In genomic region chr2:45399040-45399784, GRCh38 we compare ENCODE assay signal across 19 cellular contexts.
DNase-seq lines count a peak whose midpoint lies in the region; ATAC-seq, FAIRE-seq and TF ChIP-seq lines count a peak whose summit lies in the region.
"Had no signal": no experiment of that assay in that cellular context is flagged by ENCODE, and none has a peak within 500 bp of the region (broad histone marks: within the 10 kb centered on the region; RNA-seq: fewer than 3 reads in every experiment).

No MANE protein-coding gene starts in this region.

- DNase-seq in A549 (ENCODE audit: low read depth in 1 of 2, low spot score in 1 of 2) (no peak), IMR-90 (no peak), urothelium cell line (ENCODE audit: low spot score) (no peak)
- DNase-seq: 8988T; C1 segment of cervical spinal cord; Calu3; CD4-positive, alpha-beta memory T cell; COR-L47; DMS53; DMS79 treated with DMSO at 0.1 percent for 48 hours; GF-D8; GM23248; H9; HFFc6 had no signal

- H3K4me2 ChIP-seq in A549 (no peak overlapping the region), IMR-90 (ENCODE audit: low read depth, low read length) (no peak overlapping the region)

- no peak overlapping the region for H2AK9ac ChIP-seq in IMR-90 (replicated peaks; ENCODE audit: low read depth, low read length, poor library complexity)

- H3K56ac ChIP-seq in IMR-90 (ENCODE audit: extremely low read depth, insufficient read depth, low read length) = no peak overlapping the region

- no TSS peak for BruUV-seq in IMR-90 (replicated peaks; lab: Mats Ljungman, UMichigan)

- TF ChIP-seq POLR2A in A549 (IDR thresholded peaks at IDR 0.05; ENCODE audit: low read length) (no peak), IMR-90 (IDR thresholded peaks at IDR 0.05; ENCODE audit: low read depth, low read length) (no peak)

- H3K23ac ChIP-seq in IMR-90 (ENCODE audit: low read depth, low read length) = no peak overlapping the region

- no peak overlapping the region for H3K27ac ChIP-seq in A549
- H3K27ac ChIP-seq in IMR-90 (ENCODE audit: insufficient read depth, low read length) = no peak overlapping the region
- H3K27ac ChIP-seq: GM23248 had no signal

- CTCF ChIA-PET in A549 (lab: Yijun Ruan, JAX) = interaction anchor here (1.3 to 1.4 kb wide), 2 partner anchors 18 to 385 kb away, joined by 3 read pairs; no protein-coding TSS in a partner anchor
- CTCF ChIA-PET in IMR-90 (lab: Yijun Ruan, JAX) = interaction anchor here (1.5 kb wide), 1 partner anchor 13 kb away, joined by 3 read pairs; no protein-coding TSS in a partner anchor

- no peak overlapping the region for H4K5ac ChIP-seq in IMR-90 (ENCODE audit: low read depth, low read length)

- no peak overlapping the region for H2AK5ac ChIP-seq in IMR-90 (ENCODE audit: low read depth, low read length)

- no peak overlapping the region for H3K4ac ChIP-seq in IMR-90 (ENCODE audit: low read depth, low read length)

- H3K36me3 ChIP-seq in IMR-90 (ENCODE audit: control insufficient read depth, insufficient read depth, low read length) = no peaks in the 10 kb centered on the region

- H3K4me3 ChIP-seq in A549 (no peak overlapping the region), IMR-90 (ENCODE audit: insufficient read depth, low read depth, low read length) (no peak overlapping the region)
- H3K4me3 ChIP-seq: GM23248 had no signal

- no peak overlapping the region for H2BK20ac ChIP-seq in IMR-90 (ENCODE audit: low read depth, low read length)

- H3K14ac ChIP-seq in IMR-90 (replicated peaks; ENCODE audit: low read depth, low read length) = no peak overlapping the region

- intact Hi-C loops in IMR-90 (cut with micrococcal nuclease) = no loop called here

- TF ChIP-seq CTCF in A549 (IDR thresholded peaks at IDR 0.05) (no peak), IMR-90 (conservative IDR thresholded peaks at IDR 0.05; ENCODE audit: low read depth, low read length) (no peak)

- H3K27me3 ChIP-seq in IMR-90 (ENCODE audit: control insufficient read depth, insufficient read depth, low read length) = no peaks in the 10 kb centered on the region

- H4K20me1 ChIP-seq in IMR-90 (ENCODE audit: insufficient read depth, low read length) = no peaks in the 10 kb centered on the region

- no peak for ATAC-seq in A549
- ATAC-seq in IMR-90 (ENCODE audit: low read depth) = no peak
- no peak for ATAC-seq in SK-N-SH treated with all-trans-retinoic acid at 6 μM for 48 hours
- no peak for ATAC-seq in HG02571 (IDR thresholded peaks at IDR 0.05; ENCODE audit: unreplicated experiment)
- ATAC-seq in GM21515 (IDR thresholded peaks at IDR 0.05; ENCODE audit: unreplicated experiment) = no peak

- H3K9me3 ChIP-seq in A549 (no peaks in the 10 kb centered on the region), IMR-90 (ENCODE audit: control insufficient read depth, insufficient read depth, low read length) (no peaks in the 10 kb centered on the region)

- no peak overlapping the region for H2BK5ac ChIP-seq in IMR-90 (ENCODE audit: low read depth, low read length, poor library complexity, severe bottlenecking)

- WGBS in A549 (ENCODE audit: missing lambda C conversion rate) = 98% methylated on average over 3 of the region's 3 CpGs
- WGBS in IMR-90 (ENCODE audit: extremely low coverage in 2 of 2, insufficient read length in 1 of 2), 2 experiments = no CpG with 5 or more reads among the region's 3 CpGs

- no peak for FAIRE-seq in A549 (lab: Jason Lieb, UNC)
- FAIRE-seq in urothelium cell line (lab: Jason Lieb, UNC) = no peak
- FAIRE-seq: GM12891, GM18507 had no signal

- H3K4me1 ChIP-seq in A549 (no peaks in the 10 kb centered on the region), IMR-90 (ENCODE audit: control insufficient read depth, insufficient read depth, low read length) (peaks cover 3% of the 10 kb centered on the region)

- no peak for TF ChIP-seq EP300 in A549 (IDR thresholded peaks at IDR 0.05)

- H3K9ac ChIP-seq in IMR-90 (ENCODE audit: low read depth, low read length) = no peak overlapping the region
- H3K9ac ChIP-seq: GM23248 had no signal

- dilution Hi-C loops in IMR-90 (cut with HindIII; ENCODE audit: low sequenced_read_pairs, unreplicated experiment) = no loop called here

- no peak overlapping the region for H2AFZ ChIP-seq in IMR-90 (replicated peaks; ENCODE audit: low read length, poor library complexity)
- H2AFZ ChIP-seq: GM23248 had no signal

- no peak overlapping the region for H2BK15ac ChIP-seq in IMR-90 (ENCODE audit: low read depth, low read length)

- no peak overlapping the region for H3K18ac ChIP-seq in IMR-90 (ENCODE audit: low read depth, low read length)

- no peak overlapping the region for H4K8ac ChIP-seq in IMR-90 (ENCODE audit: low read depth in 2 of 2, low read length in 2 of 2)

- H3K79me1 ChIP-seq in IMR-90 (ENCODE audit: low read depth in 1 of 2, low read length in 2 of 2) = no peaks in the 10 kb centered on the region

- no peak overlapping the region for H4K91ac ChIP-seq in IMR-90 (ENCODE audit: insufficient read depth, low read depth, low read length)

- no peak for TF ChIP-seq RAD21 in A549 (conservative IDR thresholded peaks at IDR 0.05 in 1 of 2, IDR thresholded peaks at IDR 0.05 in 1 of 2)
- no peak for TF ChIP-seq RAD21 in IMR-90 (IDR thresholded peaks at IDR 0.05; ENCODE audit: low read length)

- POLR2A ChIA-PET in A549 (lab: Yijun Ruan, JAX) (no interaction called here), IMR-90 (lab: Charles Lee; ENCODE audit: unreplicated experiment) (no interaction called here)

- no peaks in the 10 kb centered on the region for H3K9me1 ChIP-seq in IMR-90 (ENCODE audit: insufficient read depth, low read length)

- in situ Hi-C loops in IMR-90 (cut with MboI; ENCODE audit: low sequenced_read_pairs) = no loop called here

- no peak overlapping the region for H2BK120ac ChIP-seq in IMR-90 (ENCODE audit: low read depth, low read length)

TF ChIP-seq in A549, 52 proteins besides CTCF, POLR2A, EP300 and RAD21:
- TF ChIP-seq MAFK (IDR thresholded peaks at IDR 0.05; ENCODE audit: partially characterized antibody) (peak; percentile 41), ELK1 (IDR thresholded peaks at IDR 0.05; ENCODE audit: low read depth, low read length) (no peak)

TF ChIP-seq in IMR-90, 13 proteins besides CTCF, POLR2A, EP300 and RAD21:
- TF ChIP-seq MAFK (IDR thresholded peaks at IDR 0.05; ENCODE audit: low read depth, low read length) (0 out of 2 replicates have a peak, but pooled peaks have one; percentile 9), USF2 (IDR thresholded peaks at IDR 0.05; ENCODE audit: low read depth, low read length) (no peak), CEBPB (IDR thresholded peaks at IDR 0.05; ENCODE audit: low read depth, low read length) (no peak), NFE2L2 (IDR thresholded peaks at IDR 0.05; ENCODE audit: low read depth, low read length) (no peak), CHD1 (IDR thresholded peaks at IDR 0.05; ENCODE audit: low read depth, low read length) (no peak), ELK1 (IDR thresholded peaks at IDR 0.05; ENCODE audit: borderline replicate concordance, low read depth, low read length) (no peak), MAZ (IDR thresholded peaks at IDR 0.05; ENCODE audit: borderline replicate concordance, low read depth, low read length) (no peak), MXI1 (IDR thresholded peaks at IDR 0.05; ENCODE audit: borderline replicate concordance, low read depth, low read length) (no peak)

TF ChIP-seq in SK-N-SH treated with all-trans-retinoic acid at 6 μM for 48 hours, 23 proteins besides CTCF, POLR2A, EP300 and RAD21:
- no peak for TF ChIP-seq ZC3H10 (CRISPR knock-in tag; IDR thresholded peaks at IDR 0.05)
- TF ChIP-seq TCF4 (CRISPR knock-in tag; IDR thresholded peaks at IDR 0.05; ENCODE audit: borderline replicate concordance) = peak; percentile 64
